Comparison of ENCODE assay signal across 1 cellular context in genomic region chr6:124962617-124963415, GRCh38.
TF ChIP-seq lines count a peak whose summit lies in the region.

No MANE protein-coding gene starts in this region.

TF ChIP-seq in HEK293, 187 proteins besides CTCF, POLR2A, EP300 and RAD21 (continued from another document):
- TF ChIP-seq, protein P1, sequence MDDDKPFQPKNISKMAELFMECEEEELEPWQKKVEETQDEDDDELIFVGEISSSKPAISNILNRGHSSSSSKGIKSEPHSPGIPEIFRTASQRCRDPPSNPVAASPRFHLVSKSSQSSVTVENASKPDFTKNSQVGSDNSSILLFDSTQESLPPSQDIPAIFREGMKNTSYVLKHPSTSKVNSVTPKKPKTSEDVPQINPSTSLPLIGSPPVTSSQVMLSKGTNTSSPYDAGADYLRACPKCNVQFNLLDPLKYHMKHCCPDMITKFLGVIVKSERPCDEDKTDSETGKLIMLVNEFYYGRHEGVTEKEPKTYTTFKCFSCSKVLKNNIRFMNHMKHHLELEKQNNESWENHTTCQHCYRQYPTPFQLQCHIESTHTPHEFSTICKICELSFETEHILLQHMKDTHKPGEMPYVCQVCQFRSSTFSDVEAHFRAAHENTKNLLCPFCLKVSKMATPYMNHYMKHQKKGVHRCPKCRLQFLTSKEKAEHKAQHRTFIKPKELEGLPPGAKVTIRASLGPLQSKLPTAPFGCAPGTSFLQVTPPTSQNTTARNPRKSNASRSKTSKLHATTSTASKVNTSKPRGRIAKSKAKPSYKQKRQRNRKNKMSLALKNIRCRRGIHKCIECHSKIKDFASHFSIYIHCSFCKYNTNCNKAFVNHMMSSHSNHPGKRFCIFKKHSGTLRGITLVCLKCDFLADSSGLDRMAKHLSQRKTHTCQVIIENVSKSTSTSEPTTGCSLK (tag by site-specific recombination; IDR thresholded peaks at IDR 0.05), result no peak
- TF ChIP-seq ZSCAN30 (tag by site-specific recombination; IDR thresholded peaks at IDR 0.05) (0 out of 2 replicates have a peak, but pooled peaks have one; percentile 48), ZNF530 (tag by site-specific recombination; IDR thresholded peaks at IDR 0.05; ENCODE audit: low read depth) (no peak), ZNF747 (tag by site-specific recombination; IDR thresholded peaks at IDR 0.05) (no peak), ZNF561 (tag by site-specific recombination; IDR thresholded peaks at IDR 0.05; ENCODE audit: borderline replicate concordance) (0 out of 2 replicates have a peak, but pooled peaks have one; percentile 9), ZNF223 (tag by site-specific recombination; IDR thresholded peaks at IDR 0.05) (no peak), ZNF221 (tag by site-specific recombination; IDR thresholded peaks at IDR 0.05; ENCODE audit: borderline replicate concordance) (no peak), ZNF473 (tag by site-specific recombination; IDR thresholded peaks at IDR 0.05) (no peak), HOXA7 (CRISPR knock-in tag; IDR thresholded peaks at IDR 0.05; ENCODE audit: borderline replicate concordance) (no peak), ZNF658 (tag by site-specific recombination; IDR thresholded peaks at IDR 0.05) (no peak), ZNF248 (tag by site-specific recombination; IDR thresholded peaks at IDR 0.05) (no peak), ZNF585B (tag by site-specific recombination; IDR thresholded peaks at IDR 0.05) (no peak; the same call in 1 of the 2 replicates), ZNF777 (tag by site-specific recombination; IDR thresholded peaks at IDR 0.05; ENCODE audit: borderline replicate concordance) (peak; percentile 97), ZNF513 (tag by site-specific recombination; IDR thresholded peaks at IDR 0.05) (peak; percentile 87), ZNF23 (tag by site-specific recombination; IDR thresholded peaks at IDR 0.05; ENCODE audit: borderline replicate concordance) (no peak), ZNF184 (tag by site-specific recombination; IDR thresholded peaks at IDR 0.05) (no peak), ZBTB6 (tag by site-specific recombination; IDR thresholded peaks at IDR 0.05) (peak; percentile 69; the same call in 1 of the 2 replicates), ZNF266 (tag by site-specific recombination; IDR thresholded peaks at IDR 0.05; ENCODE audit: low read depth) (no peak), OVOL3 (tag by site-specific recombination; IDR thresholded peaks at IDR 0.05) (no peak), ZNF133 (tag by site-specific recombination; IDR thresholded peaks at IDR 0.05) (no peak), HOXD13 (CRISPR knock-in tag; IDR thresholded peaks at IDR 0.05; ENCODE audit: borderline replicate concordance) (no peak), SP7 (tag by site-specific recombination; IDR thresholded peaks at IDR 0.05) (0 out of 2 replicates have a peak, but pooled peaks have one; percentile 17), ZNF529 (tag by site-specific recombination; IDR thresholded peaks at IDR 0.05; ENCODE audit: insufficient replicate concordance) (no peak), ZNF629 (tag by site-specific recombination; IDR thresholded peaks at IDR 0.05) (no peak), ZNF335 (tag by site-specific recombination; conservative IDR thresholded peaks at IDR 0.05) (peak; percentile 81), ZNF707 (tag by site-specific recombination; IDR thresholded peaks at IDR 0.05) (no peak), BCL11A (tag by site-specific recombination; IDR thresholded peaks at IDR 0.05; ENCODE audit: low read depth) (no peak), GLIS1 (tag by site-specific recombination; IDR thresholded peaks at IDR 0.05) (peak; percentile 84), ZNF174 (tag by site-specific recombination; IDR thresholded peaks at IDR 0.05) (no peak), ZSCAN18 (tag by site-specific recombination; IDR thresholded peaks at IDR 0.05) (no peak), ZNF510 (tag by site-specific recombination; IDR thresholded peaks at IDR 0.05; ENCODE audit: insufficient replicate concordance) (no peak), ZNF701 (tag by site-specific recombination; IDR thresholded peaks at IDR 0.05) (no peak), PRDM1 (tag by site-specific recombination; IDR thresholded peaks at IDR 0.05) (no peak), ZNF404 (tag by site-specific recombination; IDR thresholded peaks at IDR 0.05) (no peak), ZNF544 (tag by site-specific recombination; IDR thresholded peaks at IDR 0.05) (no peak)
- TF ChIP-seq, protein P2, sequence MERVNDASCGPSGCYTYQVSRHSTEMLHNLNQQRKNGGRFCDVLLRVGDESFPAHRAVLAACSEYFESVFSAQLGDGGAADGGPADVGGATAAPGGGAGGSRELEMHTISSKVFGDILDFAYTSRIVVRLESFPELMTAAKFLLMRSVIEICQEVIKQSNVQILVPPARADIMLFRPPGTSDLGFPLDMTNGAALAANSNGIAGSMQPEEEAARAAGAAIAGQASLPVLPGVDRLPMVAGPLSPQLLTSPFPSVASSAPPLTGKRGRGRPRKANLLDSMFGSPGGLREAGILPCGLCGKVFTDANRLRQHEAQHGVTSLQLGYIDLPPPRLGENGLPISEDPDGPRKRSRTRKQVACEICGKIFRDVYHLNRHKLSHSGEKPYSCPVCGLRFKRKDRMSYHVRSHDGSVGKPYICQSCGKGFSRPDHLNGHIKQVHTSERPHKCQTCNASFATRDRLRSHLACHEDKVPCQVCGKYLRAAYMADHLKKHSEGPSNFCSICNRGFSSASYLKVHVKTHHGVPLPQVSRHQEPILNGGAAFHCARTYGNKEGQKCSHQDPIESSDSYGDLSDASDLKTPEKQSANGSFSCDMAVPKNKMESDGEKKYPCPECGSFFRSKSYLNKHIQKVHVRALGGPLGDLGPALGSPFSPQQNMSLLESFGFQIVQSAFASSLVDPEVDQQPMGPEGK (tag by site-specific recombination; IDR thresholded peaks at IDR 0.05), result peak; percentile 85
